ENCODE assay signal across 1 cellular context in the genomic region with DNA sequence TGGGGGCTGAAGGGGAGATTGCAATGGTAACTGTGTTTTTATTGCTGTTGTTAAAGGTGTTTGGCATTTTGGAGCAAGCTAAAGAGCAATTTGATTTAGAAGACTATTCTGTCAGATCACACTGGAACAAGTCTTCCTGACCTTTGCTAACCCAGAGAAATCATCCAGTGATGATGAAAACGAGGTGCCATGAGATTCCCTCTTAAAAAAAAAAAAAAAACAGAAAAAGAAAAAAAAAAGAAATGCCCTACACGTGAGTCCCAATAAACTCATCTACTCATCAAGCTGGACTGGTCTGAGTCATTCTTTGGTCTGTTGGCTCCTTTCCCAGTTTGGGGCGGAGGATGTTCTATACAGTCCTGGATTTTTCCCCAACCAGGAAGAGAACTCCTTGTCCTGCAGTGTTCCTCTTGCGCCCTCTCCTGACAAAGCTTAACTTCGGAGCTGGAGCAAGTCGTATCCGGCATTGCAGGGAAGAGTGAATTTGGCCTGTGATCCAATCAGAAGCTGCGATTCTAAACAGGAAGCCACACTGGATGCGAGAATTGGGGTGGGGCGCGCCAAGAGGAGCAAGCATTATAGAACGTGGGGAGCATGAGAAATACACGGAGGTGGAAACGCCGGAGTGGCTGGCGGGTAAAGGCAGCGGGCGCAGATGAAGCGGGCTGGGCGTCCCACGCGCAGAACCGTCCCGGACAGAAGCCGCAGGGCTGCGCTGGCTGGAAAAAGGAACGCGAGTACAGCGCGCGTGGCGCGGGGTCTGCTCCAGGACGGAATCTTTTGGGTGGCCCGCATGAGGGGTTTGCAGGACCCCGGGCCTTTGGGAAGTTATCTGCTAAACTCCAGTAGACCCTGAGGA.
TF ChIP-seq lines count a peak whose summit lies in the region.

No MANE protein-coding gene starts in this region.

TF ChIP-seq in K562, 482 proteins besides CTCF, POLR2A, EP300 and RAD21 (continued from another document and continues in another):
- TF ChIP-seq, protein P1, sequence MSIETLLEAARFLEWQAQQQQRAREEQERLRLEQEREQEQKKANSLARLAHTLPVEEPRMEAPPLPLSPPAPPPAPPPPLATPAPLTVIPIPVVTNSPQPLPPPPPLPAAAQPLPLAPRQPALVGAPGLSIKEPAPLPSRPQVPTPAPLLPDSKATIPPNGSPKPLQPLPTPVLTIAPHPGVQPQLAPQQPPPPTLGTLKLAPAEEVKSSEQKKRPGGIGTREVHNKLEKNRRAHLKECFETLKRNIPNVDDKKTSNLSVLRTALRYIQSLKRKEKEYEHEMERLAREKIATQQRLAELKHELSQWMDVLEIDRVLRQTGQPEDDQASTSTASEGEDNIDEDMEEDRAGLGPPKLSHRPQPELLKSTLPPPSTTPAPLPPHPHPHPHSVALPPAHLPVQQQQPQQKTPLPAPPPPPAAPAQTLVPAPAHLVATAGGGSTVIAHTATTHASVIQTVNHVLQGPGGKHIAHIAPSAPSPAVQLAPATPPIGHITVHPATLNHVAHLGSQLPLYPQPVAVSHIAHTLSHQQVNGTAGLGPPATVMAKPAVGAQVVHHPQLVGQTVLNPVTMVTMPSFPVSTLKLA (conservative IDR thresholded peaks at IDR 0.05): peak in 1 of 2 experiments; percentile 66; a peak in 2 of 4 replicates
- TF ChIP-seq JUND (IDR thresholded peaks at IDR 0.05; ENCODE audit: borderline replicate concordance, low read depth, low read length): peak; percentile 97
- peak; percentile 98; the same call in 2 of the 3 replicates for TF ChIP-seq JUND (tag; IDR thresholded peaks at IDR 0.05; ENCODE audit: borderline replicate concordance, low read depth, low read length)
- TF ChIP-seq NUFIP1 (IDR thresholded peaks at IDR 0.05; ENCODE audit: partially characterized antibody): no peak
- peak; percentile 91 for TF ChIP-seq PHF21A (IDR thresholded peaks at IDR 0.05; ENCODE audit: borderline replicate concordance, low read depth)
- TF ChIP-seq JUN (IDR thresholded peaks at IDR 0.05; ENCODE audit: borderline replicate concordance, low read depth, low read length): peak; percentile 93
- TF ChIP-seq JUN (CRISPR knock-in tag; IDR thresholded peaks at IDR 0.05; ENCODE audit: borderline replicate concordance): no peak
- TF ChIP-seq, protein P2, sequence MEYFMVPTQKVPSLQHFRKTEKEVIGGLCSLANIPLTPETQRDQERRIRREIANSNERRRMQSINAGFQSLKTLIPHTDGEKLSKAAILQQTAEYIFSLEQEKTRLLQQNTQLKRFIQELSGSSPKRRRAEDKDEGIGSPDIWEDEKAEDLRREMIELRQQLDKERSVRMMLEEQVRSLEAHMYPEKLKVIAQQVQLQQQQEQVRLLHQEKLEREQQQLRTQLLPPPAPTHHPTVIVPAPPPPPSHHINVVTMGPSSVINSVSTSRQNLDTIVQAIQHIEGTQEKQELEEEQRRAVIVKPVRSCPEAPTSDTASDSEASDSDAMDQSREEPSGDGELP (CRISPR knock-in tag; IDR thresholded peaks at IDR 0.05; ENCODE audit: borderline replicate concordance): peak; percentile 68
- TF ChIP-seq, protein P3, sequence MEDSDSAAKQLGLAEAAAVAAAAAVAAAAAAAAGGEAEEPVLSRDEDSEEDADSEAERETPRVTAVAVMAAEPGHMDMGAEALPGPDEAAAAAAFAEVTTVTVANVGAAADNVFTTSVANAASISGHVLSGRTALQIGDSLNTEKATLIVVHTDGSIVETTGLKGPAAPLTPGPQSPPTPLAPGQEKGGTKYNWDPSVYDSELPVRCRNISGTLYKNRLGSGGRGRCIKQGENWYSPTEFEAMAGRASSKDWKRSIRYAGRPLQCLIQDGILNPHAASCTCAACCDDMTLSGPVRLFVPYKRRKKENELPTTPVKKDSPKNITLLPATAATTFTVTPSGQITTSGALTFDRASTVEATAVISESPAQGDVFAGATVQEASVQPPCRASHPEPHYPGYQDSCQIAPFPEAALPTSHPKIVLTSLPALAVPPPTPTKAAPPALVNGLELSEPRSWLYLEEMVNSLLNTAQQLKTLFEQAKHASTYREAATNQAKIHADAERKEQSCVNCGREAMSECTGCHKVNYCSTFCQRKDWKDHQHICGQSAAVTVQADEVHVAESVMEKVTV (CRISPR knock-in tag; IDR thresholded peaks at IDR 0.05): peak; percentile 95
- TF ChIP-seq ZNF184 (CRISPR knock-in tag; IDR thresholded peaks at IDR 0.05): no peak
- peak; percentile 54 for TF ChIP-seq SMAD1 (IDR thresholded peaks at IDR 0.05; ENCODE audit: low read depth, low read length, partially characterized antibody)
- no peak for TF ChIP-seq ZNF212 (CRISPR knock-in tag; IDR thresholded peaks at IDR 0.05)
- TF ChIP-seq TCF3 (CRISPR knock-in tag; IDR thresholded peaks at IDR 0.05): peak; percentile 33; the same call in 1 of the 2 replicates
- peak; percentile 32; the same call in 1 of the 2 replicates for TF ChIP-seq NFIX (CRISPR knock-in tag; IDR thresholded peaks at IDR 0.05; ENCODE audit: low read depth)
- TF ChIP-seq, protein P4, sequence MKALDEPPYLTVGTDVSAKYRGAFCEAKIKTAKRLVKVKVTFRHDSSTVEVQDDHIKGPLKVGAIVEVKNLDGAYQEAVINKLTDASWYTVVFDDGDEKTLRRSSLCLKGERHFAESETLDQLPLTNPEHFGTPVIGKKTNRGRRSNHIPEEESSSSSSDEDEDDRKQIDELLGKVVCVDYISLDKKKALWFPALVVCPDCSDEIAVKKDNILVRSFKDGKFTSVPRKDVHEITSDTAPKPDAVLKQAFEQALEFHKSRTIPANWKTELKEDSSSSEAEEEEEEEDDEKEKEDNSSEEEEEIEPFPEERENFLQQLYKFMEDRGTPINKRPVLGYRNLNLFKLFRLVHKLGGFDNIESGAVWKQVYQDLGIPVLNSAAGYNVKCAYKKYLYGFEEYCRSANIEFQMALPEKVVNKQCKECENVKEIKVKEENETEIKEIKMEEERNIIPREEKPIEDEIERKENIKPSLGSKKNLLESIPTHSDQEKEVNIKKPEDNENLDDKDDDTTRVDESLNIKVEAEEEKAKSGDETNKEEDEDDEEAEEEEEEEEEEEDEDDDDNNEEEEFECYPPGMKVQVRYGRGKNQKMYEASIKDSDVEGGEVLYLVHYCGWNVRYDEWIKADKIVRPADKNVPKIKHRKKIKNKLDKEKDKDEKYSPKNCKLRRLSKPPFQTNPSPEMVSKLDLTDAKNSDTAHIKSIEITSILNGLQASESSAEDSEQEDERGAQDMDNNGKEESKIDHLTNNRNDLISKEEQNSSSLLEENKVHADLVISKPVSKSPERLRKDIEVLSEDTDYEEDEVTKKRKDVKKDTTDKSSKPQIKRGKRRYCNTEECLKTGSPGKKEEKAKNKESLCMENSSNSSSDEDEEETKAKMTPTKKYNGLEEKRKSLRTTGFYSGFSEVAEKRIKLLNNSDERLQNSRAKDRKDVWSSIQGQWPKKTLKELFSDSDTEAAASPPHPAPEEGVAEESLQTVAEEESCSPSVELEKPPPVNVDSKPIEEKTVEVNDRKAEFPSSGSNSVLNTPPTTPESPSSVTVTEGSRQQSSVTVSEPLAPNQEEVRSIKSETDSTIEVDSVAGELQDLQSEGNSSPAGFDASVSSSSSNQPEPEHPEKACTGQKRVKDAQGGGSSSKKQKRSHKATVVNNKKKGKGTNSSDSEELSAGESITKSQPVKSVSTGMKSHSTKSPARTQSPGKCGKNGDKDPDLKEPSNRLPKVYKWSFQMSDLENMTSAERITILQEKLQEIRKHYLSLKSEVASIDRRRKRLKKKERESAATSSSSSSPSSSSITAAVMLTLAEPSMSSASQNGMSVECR (CRISPR knock-in tag; IDR thresholded peaks at IDR 0.05): peak; percentile 56; the same call in 1 of the 2 replicates
- TF ChIP-seq, protein P5, sequence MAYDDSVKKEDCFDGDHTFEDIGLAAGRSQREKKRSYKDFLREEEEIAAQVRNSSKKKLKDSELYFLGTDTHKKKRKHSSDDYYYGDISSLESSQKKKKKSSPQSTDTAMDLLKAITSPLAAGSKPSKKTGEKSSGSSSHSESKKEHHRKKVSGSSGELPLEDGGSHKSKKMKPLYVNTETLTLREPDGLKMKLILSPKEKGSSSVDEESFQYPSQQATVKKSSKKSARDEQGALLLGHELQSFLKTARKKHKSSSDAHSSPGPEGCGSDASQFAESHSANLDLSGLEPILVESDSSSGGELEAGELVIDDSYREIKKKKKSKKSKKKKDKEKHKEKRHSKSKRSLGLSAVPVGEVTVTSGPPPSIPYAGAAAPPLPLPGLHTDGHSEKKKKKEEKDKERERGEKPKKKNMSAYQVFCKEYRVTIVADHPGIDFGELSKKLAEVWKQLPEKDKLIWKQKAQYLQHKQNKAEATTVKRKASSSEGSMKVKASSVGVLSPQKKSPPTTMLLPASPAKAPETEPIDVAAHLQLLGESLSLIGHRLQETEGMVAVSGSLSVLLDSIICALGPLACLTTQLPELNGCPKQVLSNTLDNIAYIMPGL (CRISPR knock-in tag; IDR thresholded peaks at IDR 0.05): no peak
- peak; percentile 59; the same call in 1 of the 2 replicates for TF ChIP-seq SPI1 (IDR thresholded peaks at IDR 0.05; ENCODE audit: borderline replicate concordance, low read depth, low read length)
- TF ChIP-seq NCOA4 (IDR thresholded peaks at IDR 0.05; ENCODE audit: partially characterized antibody): no peak
- TF ChIP-seq, protein P6, sequence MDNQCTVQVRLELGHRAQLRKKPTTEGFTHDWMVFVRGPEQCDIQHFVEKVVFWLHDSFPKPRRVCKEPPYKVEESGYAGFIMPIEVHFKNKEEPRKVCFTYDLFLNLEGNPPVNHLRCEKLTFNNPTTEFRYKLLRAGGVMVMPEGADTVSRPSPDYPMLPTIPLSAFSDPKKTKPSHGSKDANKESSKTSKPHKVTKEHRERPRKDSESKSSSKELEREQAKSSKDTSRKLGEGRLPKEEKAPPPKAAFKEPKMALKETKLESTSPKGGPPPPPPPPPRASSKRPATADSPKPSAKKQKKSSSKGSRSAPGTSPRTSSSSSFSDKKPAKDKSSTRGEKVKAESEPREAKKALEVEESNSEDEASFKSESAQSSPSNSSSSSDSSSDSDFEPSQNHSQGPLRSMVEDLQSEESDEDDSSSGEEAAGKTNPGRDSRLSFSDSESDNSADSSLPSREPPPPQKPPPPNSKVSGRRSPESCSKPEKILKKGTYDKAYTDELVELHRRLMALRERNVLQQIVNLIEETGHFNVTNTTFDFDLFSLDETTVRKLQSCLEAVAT (IDR thresholded peaks at IDR 0.05): 0 out of 4 replicates have a peak, but pooled peaks of 1 of the 2 experiments have one; percentile 28
- TF ChIP-seq, protein P7, sequence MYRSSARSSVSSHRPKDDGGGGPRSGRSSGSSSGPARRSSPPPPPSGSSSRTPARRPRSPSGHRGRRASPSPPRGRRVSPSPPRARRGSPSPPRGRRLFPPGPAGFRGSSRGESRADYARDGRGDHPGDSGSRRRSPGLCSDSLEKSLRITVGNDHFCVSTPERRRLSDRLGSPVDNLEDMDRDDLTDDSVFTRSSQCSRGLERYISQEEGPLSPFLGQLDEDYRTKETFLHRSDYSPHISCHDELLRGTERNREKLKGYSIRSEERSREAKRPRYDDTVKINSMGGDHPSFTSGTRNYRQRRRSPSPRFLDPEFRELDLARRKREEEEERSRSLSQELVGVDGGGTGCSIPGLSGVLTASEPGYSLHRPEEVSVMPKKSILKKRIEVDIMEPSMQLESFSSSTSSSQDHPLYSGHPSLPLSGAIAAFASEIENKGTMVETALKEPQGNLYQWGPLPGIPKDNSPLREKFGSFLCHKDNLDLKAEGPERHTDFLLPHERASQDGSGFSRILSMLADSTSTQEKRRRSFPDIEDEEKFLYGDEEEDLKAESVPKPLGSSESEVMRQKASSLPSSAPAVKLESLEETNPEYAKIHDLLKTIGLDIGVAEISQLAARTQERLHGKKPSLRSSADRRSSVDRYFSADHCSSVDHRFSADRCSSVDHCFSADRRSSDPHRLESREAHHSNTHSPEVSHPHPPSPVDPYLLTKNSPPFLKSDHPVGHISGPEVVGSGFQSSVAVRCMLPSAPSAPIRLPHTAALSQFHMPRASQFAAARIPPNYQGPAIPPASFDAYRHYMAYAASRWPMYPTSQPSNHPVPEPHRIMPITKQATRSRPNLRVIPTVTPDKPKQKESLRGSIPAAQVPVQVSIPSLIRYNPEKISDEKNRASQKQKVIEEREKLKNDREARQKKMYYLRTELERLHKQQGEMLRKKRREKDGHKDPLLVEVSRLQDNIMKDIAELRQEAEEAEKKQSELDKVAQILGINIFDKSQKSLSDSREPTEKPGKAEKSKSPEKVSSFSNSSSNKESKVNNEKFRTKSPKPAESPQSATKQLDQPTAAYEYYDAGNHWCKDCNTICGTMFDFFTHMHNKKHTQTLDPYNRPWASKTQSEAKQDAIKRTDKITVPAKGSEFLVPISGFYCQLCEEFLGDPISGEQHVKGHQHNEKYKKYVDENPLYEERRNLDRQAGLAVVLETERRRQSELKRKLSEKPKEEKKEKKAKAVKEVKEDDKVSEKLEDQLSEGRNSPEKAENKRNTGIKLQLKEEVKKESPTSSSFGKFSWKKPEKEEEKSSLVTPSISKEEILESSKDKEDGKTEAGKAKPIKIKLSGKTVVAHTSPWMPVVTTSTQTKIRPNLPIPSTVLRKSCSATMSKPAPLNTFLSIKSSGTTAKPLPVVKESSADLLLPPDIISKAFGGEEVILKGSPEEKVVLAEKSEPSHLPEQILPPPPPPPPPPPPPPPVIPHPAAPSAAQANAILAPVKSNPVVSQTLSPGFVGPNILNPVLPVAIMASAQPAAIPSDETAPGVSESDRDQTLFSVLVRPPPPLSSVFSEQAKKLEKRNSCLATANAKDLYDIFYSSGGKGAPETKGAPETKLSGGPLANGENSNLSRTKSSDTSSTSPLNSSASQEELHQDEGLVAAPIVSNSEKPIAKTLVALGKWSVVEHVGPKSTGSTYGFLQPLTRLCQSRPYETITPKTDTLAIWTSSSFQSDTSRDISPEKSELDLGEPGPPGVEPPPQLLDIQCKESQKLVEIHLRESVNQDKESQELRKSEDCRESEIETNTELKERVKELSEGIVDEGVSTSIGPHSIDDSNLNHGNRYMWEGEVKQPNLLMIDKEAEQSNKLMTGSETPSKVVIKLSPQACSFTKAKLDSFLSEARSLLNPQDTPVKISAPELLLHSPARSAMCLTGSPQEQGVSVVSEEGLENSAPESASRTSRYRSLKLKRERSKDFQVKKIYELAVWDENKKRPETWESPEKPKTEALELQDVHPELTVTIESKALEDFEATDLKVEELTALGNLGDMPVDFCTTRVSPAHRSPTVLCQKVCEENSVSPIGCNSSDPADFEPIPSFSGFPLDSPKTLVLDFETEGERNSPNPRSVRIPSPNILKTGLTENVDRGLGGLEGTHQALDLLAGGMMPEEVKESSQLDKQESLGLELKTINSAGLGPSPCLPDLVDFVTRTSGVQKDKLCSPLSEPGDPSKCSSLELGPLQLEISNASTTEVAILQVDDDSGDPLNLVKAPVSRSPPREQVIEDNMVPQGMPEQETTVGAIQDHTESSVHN (IDR thresholded peaks at IDR 0.05; ENCODE audit: borderline replicate concordance in 1 of 2, low read depth in 1 of 2): peak in 1 of 2 experiments; percentile 95; a peak in 2 of 4 replicates
- 0 out of 2 replicates have a peak, but pooled peaks have one; percentile 11 for TF ChIP-seq MEF2A (IDR thresholded peaks at IDR 0.05; ENCODE audit: control insufficient read depth, low read depth, low read length)
- TF ChIP-seq, protein P8, sequence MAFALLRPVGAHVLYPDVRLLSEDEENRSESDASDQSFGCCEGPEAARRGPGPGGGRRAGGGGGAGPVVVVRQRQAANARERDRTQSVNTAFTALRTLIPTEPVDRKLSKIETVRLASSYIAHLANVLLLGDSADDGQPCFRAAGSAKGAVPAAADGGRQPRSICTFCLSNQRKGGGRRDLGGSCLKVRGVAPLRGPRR (CRISPR knock-in tag; IDR thresholded peaks at IDR 0.05): no peak
- TF ChIP-seq SAFB (IDR thresholded peaks at IDR 0.05; ENCODE audit: borderline replicate concordance, low read depth, low read length): peak; percentile 74
- peak; percentile 41 for TF ChIP-seq TAF1 (IDR thresholded peaks at IDR 0.05; ENCODE audit: control insufficient read depth, extremely low read depth, insufficient read depth, low read length, severe bottlenecking)
